Comparison of ENCODE assay signal across 8 cellular contexts in the genomic region with DNA sequence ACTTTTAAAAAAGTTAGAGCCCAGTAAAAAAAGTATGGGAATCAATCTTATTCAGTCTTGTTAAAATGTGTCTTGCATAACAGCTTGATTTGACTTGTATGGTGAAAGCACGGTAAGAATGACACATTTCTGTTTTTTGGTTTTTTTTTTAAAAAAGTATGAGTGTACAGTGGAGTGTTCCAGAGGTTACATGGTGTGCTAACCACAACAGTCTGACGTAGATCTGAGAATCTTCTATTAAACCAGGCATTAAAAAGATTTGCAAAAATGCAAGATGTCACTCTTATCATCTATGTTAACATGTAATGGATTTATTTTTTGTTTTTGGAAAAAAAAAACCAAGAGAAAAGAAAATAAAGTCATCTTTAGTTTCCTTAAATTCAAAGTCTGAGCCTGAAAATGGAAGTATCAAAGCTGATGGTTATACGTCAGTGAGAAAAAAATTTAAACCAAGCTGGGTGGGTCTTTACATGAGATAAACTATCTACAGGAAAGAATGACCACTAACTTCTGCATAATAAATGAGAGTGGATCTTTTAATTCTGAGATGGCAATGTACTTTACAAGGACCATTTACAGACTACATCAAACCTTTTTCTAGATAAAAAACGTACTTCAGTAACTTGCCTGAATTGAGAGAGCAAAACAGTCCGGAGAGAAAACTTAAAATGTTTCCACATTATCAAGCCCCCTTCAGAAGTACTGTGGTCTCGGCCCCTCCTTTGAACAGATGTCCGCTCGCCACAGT. TPM values are rescaled to one million over a fixed set of nuclear protein-coding genes. Genes with fewer than 3 reads are reported as not detected.
DNase-seq lines count a peak whose midpoint lies in the region; ATAC-seq and TF ChIP-seq lines count a peak whose summit lies in the region.

No MANE protein-coding gene starts in this region.

- H3K4me2 ChIP-seq in parathyroid adenoma (ENCODE audit: low read length), result peak overlapping the region; percentile 77

- H3K4me1 ChIP-seq in parathyroid adenoma, result peaks cover 10% of the 10 kb centered on the region

- no peak for ATAC-seq in GM21367 (IDR thresholded peaks at IDR 0.05; ENCODE audit: unreplicated experiment)

- H3K36me3 ChIP-seq in parathyroid adenoma (ENCODE audit: control insufficient read depth, insufficient read depth, low read length), result no peaks in the 10 kb centered on the region

- DNase-seq in EL (peak; percentile 82), HS-27A (ENCODE audit: low read depth) (peak; percentile 62), fibroblast of the aortic adventitia (ENCODE audit: low read depth) (peak; percentile 86), NCI-H2107 (lab: John Stamatoyannopoulos, UW) (no peak)
- DNase-seq in stimulated activated CD4-positive, alpha-beta T cell treated with anti-CD3 and anti-CD28 coated beads, Interleukin-15, amount 100 ng/mL, for 24 hours, result no peak

- peak overlapping the region; percentile 99 for H3K27ac ChIP-seq in VCaP
- peak overlapping the region; percentile 86 for H3K27ac ChIP-seq in parathyroid adenoma

- no peaks in the 10 kb centered on the region for H3K9me3 ChIP-seq in parathyroid adenoma (ENCODE audit: control insufficient read depth, low read length)

- TF ChIP-seq CTCF in VCaP (conservative IDR thresholded peaks at IDR 0.05) (no peak), fibroblast of the aortic adventitia (IDR thresholded peaks at IDR 0.05; ENCODE audit: insufficient read depth, low read length) (no peak), parathyroid adenoma (IDR thresholded peaks at IDR 0.05) (no peak)

- peak overlapping the region; percentile 80 for H3K9ac ChIP-seq in parathyroid adenoma

- peaks cover 7% of the 10 kb centered on the region for H3K79me2 ChIP-seq in parathyroid adenoma

- peak overlapping the region; percentile 65 for H2AFZ ChIP-seq in parathyroid adenoma

- H3K4me3 ChIP-seq in fibroblast of the aortic adventitia (ENCODE audit: low read depth, low read length) (peak overlapping the region; percentile 78), parathyroid adenoma (ENCODE audit: low read depth, low read length) (peak overlapping the region; percentile 83)

- no peaks in the 10 kb centered on the region for H3K27me3 ChIP-seq in parathyroid adenoma (ENCODE audit: control insufficient read depth, insufficient read depth, low read length)

RNA-seq across cellular contexts. Expression of a gene that starts 1.6 kb away (rescaled TPM):
- 13.7 and 31.9 TPM in 2 replicates for total RNA-seq in fibroblast of the aortic adventitia (ENCODE audit: low replicate concordance)

Comparison
In these comparisons a context has a peak if more than half of its experiments do, and no peak if none do; other contexts are left out.
1. DNase-seq: peak in EL (single experiment), HS-27A (single experiment) and fibroblast of the aortic adventitia (single experiment); none in NCI-H2107 (single experiment) and stimulated activated CD4-positive, alpha-beta T cell treated with anti-CD3 and anti-CD28 coated beads, Interleukin-15, amount 100 ng/mL, for 24 hours (single experiment).